In the genomic region with DNA sequence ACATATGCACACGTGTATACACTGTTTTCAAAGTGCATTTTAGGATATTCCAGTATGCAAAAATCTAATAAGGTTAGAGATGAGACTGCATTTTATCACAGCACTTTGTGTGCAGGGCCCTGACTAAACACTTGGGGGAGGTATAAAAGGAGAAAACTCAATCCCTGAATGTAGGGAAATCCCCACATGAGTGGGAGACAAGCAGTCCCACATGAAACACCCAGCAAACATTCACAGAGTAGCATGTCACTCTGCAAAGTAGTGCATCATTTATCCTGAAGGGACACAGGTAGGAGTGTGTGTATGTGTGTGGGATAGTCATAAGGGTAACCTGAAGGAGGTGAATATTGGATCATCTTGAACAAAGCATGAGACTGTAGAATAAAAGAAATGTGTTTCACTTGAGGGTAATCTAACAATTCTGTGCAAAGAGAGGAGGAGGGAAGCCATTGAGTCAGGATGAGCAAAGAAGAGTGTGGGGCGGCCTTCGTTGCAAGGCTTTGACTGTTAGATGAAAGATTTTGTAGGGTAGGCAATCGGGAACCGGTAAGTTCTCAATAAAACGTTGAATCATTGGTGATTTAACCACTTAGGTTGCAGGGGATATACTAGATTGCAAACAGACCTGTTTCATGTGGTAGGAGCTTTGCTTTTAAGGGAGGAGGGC, we compare ENCODE assay signal across 16 cellular contexts. TPM values are rescaled to one million over a fixed set of nuclear protein-coding genes. Genes with fewer than 3 reads are reported as not detected.
DNase-seq lines count a peak whose midpoint lies in the region; ATAC-seq, FAIRE-seq and TF ChIP-seq lines count a peak whose summit lies in the region.
"Had no signal": no experiment of that assay in that cellular context is flagged by ENCODE, and none has a peak within 500 bp of the region (broad histone marks: within the 10 kb centered on the region; RNA-seq: fewer than 3 reads in every experiment).

No MANE protein-coding gene starts in this region.

- H3K4me3 Mint-ChIP-seq in CD4-positive, alpha-beta T cell, result no peak overlapping the region
- H3K4me3 Mint-ChIP-seq: activated CD8-positive, alpha-beta memory T cell treated with anti-CD3 and anti-CD28 coated beads, Interleukin-2, amount 10 ng/mL, durations not matched to agents 7 days and 5 days; brain; type B pancreatic cell had no signal

- peaks cover 26% of the 10 kb centered on the region for H3K4me1 Mint-ChIP-seq in CD4-positive, alpha-beta T cell (ENCODE audit: low read depth)

- H3K9me3 ChIP-seq in CD4-positive, alpha-beta T cell (ENCODE audit: control insufficient read depth, low read length), result no peaks in the 10 kb centered on the region
- H3K9me3 ChIP-seq in ovary, result no peaks in the 10 kb centered on the region
- H3K9me3 ChIP-seq: gastrocnemius medialis had no signal

- no peak for TF ChIP-seq EP300 in ovary (IDR thresholded peaks at IDR 0.05)

- POLR2A ChIA-PET in CD4-positive, alpha-beta T cell (lab: Charles Lee), result no interaction called here

- no peak for FAIRE-seq in GM12892 (lab: Jason Lieb, UNC)

- no peaks in the 10 kb centered on the region for H3K36me3 Mint-ChIP-seq in CD4-positive, alpha-beta T cell (ENCODE audit: low read depth)
- H3K36me3 Mint-ChIP-seq: activated CD8-positive, alpha-beta memory T cell treated with anti-CD3 and anti-CD28 coated beads, Interleukin-2, amount 10 ng/mL, durations not matched to agents 7 days and 5 days; brain; type B pancreatic cell had no signal

- no peak overlapping the region for H3K27ac ChIP-seq in CD4-positive, alpha-beta T cell (ENCODE audit: low read depth, low read length)
- H3K27ac ChIP-seq in ovary, result no peak overlapping the region
- H3K27ac ChIP-seq: SK-N-MC had no signal

- TF ChIP-seq POLR2A in GM12892 (IDR thresholded peaks at IDR 0.05; ENCODE audit: low read depth, low read length) (no peak), ovary (IDR thresholded peaks at IDR 0.05) (no peak)

- no peaks in the 10 kb centered on the region for H3K9me3 Mint-ChIP-seq in CD4-positive, alpha-beta T cell
- H3K9me3 Mint-ChIP-seq: type B pancreatic cell had no signal

- 68 to 74% (median 72%) methylated on average over 6 of the region's 6 CpGs for WGBS in ovary, 3 donors

- ATAC-seq in CD4-positive, alpha-beta T cell (ENCODE audit: poor library complexity), result peak; percentile 14
- ATAC-seq in HG03354 (IDR thresholded peaks at IDR 0.05; ENCODE audit: poor library complexity, severe bottlenecking, unreplicated experiment) (no peak), GM19351 (IDR thresholded peaks at IDR 0.05; ENCODE audit: unreplicated experiment) (no peak)
- ATAC-seq: activated CD8-positive, alpha-beta memory T cell treated with anti-CD3 and anti-CD28 coated beads, Interleukin-2, amount 10 ng/mL, durations not matched to agents 7 days and 5 days; gastrocnemius medialis had no signal

- H3K4me1 ChIP-seq in ovary (ENCODE audit: insufficient read depth), result peaks cover 13% of the 10 kb centered on the region

- H3K27me3 Mint-ChIP-seq in CD4-positive, alpha-beta T cell, result no peaks in the 10 kb centered on the region
- H3K27me3 Mint-ChIP-seq: type B pancreatic cell had no signal

- H3K4me3 ChIP-seq in GM12865 (ENCODE audit: low read depth, low read length), result no peak overlapping the region
- no peak overlapping the region for H3K4me3 ChIP-seq in ovary
- H3K4me3 ChIP-seq: gastrocnemius medialis, SK-N-MC had no signal

- CTCF ChIA-PET in CD4-positive, alpha-beta T cell (lab: Charles Lee), result interaction anchor here (1.1 to 3.1 kb wide), 3 partner anchors 11 to 268 kb away, joined by 3 to 11 read pairs (median 9); a partner anchor contains a TSS

- no peak for DNase-seq in CD4-positive, alpha-beta T cell
- DNase-seq in GM12865 (ENCODE audit: low read depth) (no peak), iris pigment epithelial cell (ENCODE audit: low read depth) (peak; percentile 33), GM12892 (ENCODE audit: insufficient read length) (no peak), ovary (no peak)
- peak; percentile 18 to 36 for DNase-seq in activated T-cell treated with anti-CD3 and anti-CD28 coated beads, Interleukin-2, amount 50 U/mL, for 48 hours
- DNase-seq: activated CD8-positive, alpha-beta memory T cell treated with anti-CD3 and anti-CD28 coated beads, Interleukin-2, amount 10 ng/mL, durations not matched to agents 7 days and 5 days; gastrocnemius medialis; GOT3; NCI-H510A; posterior cingulate gyrus had no signal

- peak; percentile 28 for TF ChIP-seq CTCF in CD4-positive, alpha-beta T cell (IDR thresholded peaks at IDR 0.05)
- TF ChIP-seq CTCF in GM12865 (IDR thresholded peaks at IDR 0.05; ENCODE audit: insufficient read depth, low read depth, low read length, missing control alignments) (peak; percentile 13), ovary (IDR thresholded peaks at IDR 0.05) (no peak)

- H3K27me3 ChIP-seq in CD4-positive, alpha-beta T cell (ENCODE audit: control insufficient read depth, insufficient read depth, low read length), result no peaks in the 10 kb centered on the region
- no peaks in the 10 kb centered on the region for H3K27me3 ChIP-seq in ovary
- H3K27me3 ChIP-seq: gastrocnemius medialis had no signal

- intact Hi-C loops in CD4-positive, alpha-beta T cell (cut with DNase I, micrococcal nuclease), result loop anchor here in 1 of 2 experiments (5.0 to 10.0 kb wide), 3 partner anchors 74 to 658 kb away; a partner anchor contains a TSS
- intact Hi-C loops in ovary (cut with DNase I), result no loop called here

- H3K27ac Mint-ChIP-seq in CD4-positive, alpha-beta T cell, result no peak overlapping the region
- H3K27ac Mint-ChIP-seq: activated CD8-positive, alpha-beta memory T cell treated with anti-CD3 and anti-CD28 coated beads, Interleukin-2, amount 10 ng/mL, durations not matched to agents 7 days and 5 days; brain; type B pancreatic cell had no signal

- H3K36me3 ChIP-seq in ovary, result no peaks in the 10 kb centered on the region
- H3K36me3 ChIP-seq: gastrocnemius medialis had no signal

RNA-seq across cellular contexts. Expression of a gene that starts 2.9 kb away (rescaled TPM):
- total RNA-seq in CD4-positive, alpha-beta T cell, result 1 to 10 TPM; 4.7 to 6.5 TPM
- polyA plus RNA-seq in GM12892 (2012; ENCODE audit: missing spikeins), result 8.9 TPM
- total RNA-seq in ovary, result 10 to 100 TPM; 29.8 to 72.6 (median 43.3) TPM
- polyA plus RNA-seq in ovary, result 10 to 100 TPM; 13.4 to 31.4 TPM

RNA-seq across cellular contexts. Expression of a gene that starts 20.9 kb away (rescaled TPM):
- under 1 TPM; 0.64 to 0.74 TPM for total RNA-seq in CD4-positive, alpha-beta T cell
- 1.9 TPM for polyA plus RNA-seq in GM12892 (2012; ENCODE audit: missing spikeins)
- total RNA-seq in ovary, result 1 to 10 TPM in 2 of 7 donors, under 1 TPM in 5; 0.11 to 1.5 (median 0.84) TPM
- under 1 TPM; 0.38 to 0.46 TPM for polyA plus RNA-seq in ovary
- total RNA-seq: activated CD8-positive, alpha-beta memory T cell treated with anti-CD3 and anti-CD28 coated beads, Interleukin-2, amount 10 ng/mL, durations not matched to agents 7 days and 5 days had no signal

RNA-seq across cellular contexts. Expression of a gene that starts 58.4 kb away (rescaled TPM):
- total RNA-seq in CD4-positive, alpha-beta T cell, result 10 to 100 TPM; 49.0 to 56.4 TPM
- 36.5 TPM for polyA plus RNA-seq in GM12892 (2012; ENCODE audit: missing spikeins)
- total RNA-seq in ovary, result 10 to 100 TPM; 38.5 to 56.2 (median 39.5) TPM
- polyA plus RNA-seq in ovary, result 10 to 100 TPM; 14.7 to 40.3 TPM

Comparison
In these comparisons a context has a peak if more than half of its experiments do, and no peak if none do; other contexts are left out.
1. DNase-seq: peak in activated T-cell treated with anti-CD3 and anti-CD28 coated beads, Interleukin-2, amount 50 U/mL, for 48 hours (2 of 2) and iris pigment epithelial cell (single experiment); none in CD4-positive, alpha-beta T cell (0 of 10), GM12865 (single experiment), GM12892 (single experiment) and ovary (0 of 5).
2. CTCF ChIP-seq: peak in CD4-positive, alpha-beta T cell (single experiment) and GM12865 (single experiment); none in ovary (0 of 3).
3. RNA of a gene that starts 2.9 kb away (total RNA-seq): 29.8 to 72.6 TPM in ovary; 4.7 to 6.5 TPM in CD4-positive, alpha-beta T cell; every median in the first group is over 4 times any median in the second.